Comparison of ENCODE assay signal across 16 cellular contexts in the genomic region with DNA sequence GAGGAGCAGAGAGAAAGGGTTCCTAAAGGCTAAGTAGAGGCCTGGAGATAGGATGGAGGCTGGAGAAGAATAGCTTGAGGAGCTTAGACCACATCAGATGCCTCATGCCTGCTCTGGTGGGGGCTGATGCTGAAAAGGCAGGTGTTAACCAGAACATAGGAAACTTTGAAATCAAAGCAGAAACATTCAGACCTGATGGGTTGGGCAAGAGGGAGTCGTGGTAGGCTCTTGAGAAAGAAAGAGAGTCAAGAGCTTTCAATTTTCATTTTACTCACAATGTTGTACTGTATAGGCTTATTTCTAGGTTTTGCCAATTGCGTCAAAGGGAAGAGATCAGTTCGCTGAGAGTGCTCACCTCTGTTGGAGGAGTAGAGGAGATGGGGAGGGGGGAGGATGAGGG.
"Had no signal": no experiment of that assay in that cellular context is flagged by ENCODE, and none has a peak within 500 bp of the region (broad histone marks: within the 10 kb centered on the region; RNA-seq: fewer than 3 reads in every experiment).

No MANE protein-coding gene starts in this region.

- H3K4me3 ChIP-seq: lower lobe of right lung, transverse colon had no signal

- ATAC-seq: left cardiac atrium; lower lobe of right lung; naive thymus-derived CD4-positive, alpha-beta T cell; right cardiac atrium; stimulated activated memory B cell treated with anti-CD40 and anti-IgM and Interleukin-4, amounts not matched to agents 10 μg/mL and 1 μg/mL and 100 μg/mL, for 72 hours had no signal

- H3K9me3 Mint-ChIP-seq: brain, endodermal cell had no signal

- H3K4me1 ChIP-seq: lower lobe of right lung, transverse colon had no signal

- DNase-seq: activated CD4-positive, alpha-beta T cell treated with anti-CD3 and anti-CD28 coated beads, Interleukin-2, amount 10 ng/mL, durations not matched to agents 24 days and 14 days; activated CD8-positive, alpha-beta memory T cell treated with anti-CD3 and anti-CD28 coated beads for 24 hours; activated T-cell treated with anti-CD3 and anti-CD28 coated beads for 4 hours; endodermal cell; erythroblast; left cardiac atrium; lower lobe of right lung; naive thymus-derived CD4-positive, alpha-beta T cell; right cardiac atrium; stimulated activated CD4-positive, alpha-beta T cell treated with anti-CD3 and anti-CD28 coated beads, Interleukin-1b, Interleukin-23, amount 100 ng/mL, for 48 hours had no signal

- H3K4me1 Mint-ChIP-seq: activated CD4-positive, alpha-beta T cell treated with anti-CD3 and anti-CD28 coated beads, Interleukin-2, amount 10 ng/mL, durations not matched to agents 24 days and 14 days; activated naive CD4-positive, alpha-beta T cell treated with anti-CD3 and anti-CD28 coated beads, Interleukin-2, amount 50 U/mL, for 24 hours; naive thymus-derived CD4-positive, alpha-beta T cell; stimulated activated memory B cell treated with anti-CD40 and anti-IgM and Interleukin-4, amounts not matched to agents 10 μg/mL and 1 μg/mL and 100 μg/mL, for 72 hours had no signal

- H3K36me3 ChIP-seq: lower lobe of right lung, transverse colon had no signal

- H3K27ac Mint-ChIP-seq: activated CD4-positive, alpha-beta T cell treated with anti-CD3 and anti-CD28 coated beads, Interleukin-2, amount 10 ng/mL, durations not matched to agents 24 days and 14 days; activated naive CD4-positive, alpha-beta T cell treated with anti-CD3 and anti-CD28 coated beads, Interleukin-2, amount 50 U/mL, for 24 hours; endodermal cell; naive thymus-derived CD4-positive, alpha-beta T cell; progenitor cell of endocrine pancreas; stimulated activated memory B cell treated with anti-CD40 and anti-IgM and Interleukin-4, amounts not matched to agents 10 μg/mL and 1 μg/mL and 100 μg/mL, for 72 hours; T-helper 1 cell treated with Interleukin-12 subunit alpha and Interleukin-12 subunit beta and Interleukin-4 antibody, amounts not matched to agents 30 μg/mL and 1 μg/mL, for 36 hours had no signal

- H3K27me3 Mint-ChIP-seq: activated CD4-positive, alpha-beta T cell treated with anti-CD3 and anti-CD28 coated beads, Interleukin-2, amount 10 ng/mL, durations not matched to agents 24 days and 14 days; activated naive CD4-positive, alpha-beta T cell treated with anti-CD3 and anti-CD28 coated beads, Interleukin-2, amount 50 U/mL, for 24 hours; brain; naive thymus-derived CD4-positive, alpha-beta T cell; stimulated activated memory B cell treated with anti-CD40 and anti-IgM and Interleukin-4, amounts not matched to agents 10 μg/mL and 1 μg/mL and 100 μg/mL, for 72 hours had no signal

- H3K4me3 Mint-ChIP-seq: activated CD4-positive, alpha-beta T cell treated with anti-CD3 and anti-CD28 coated beads, Interleukin-2, amount 10 ng/mL, durations not matched to agents 24 days and 14 days; activated naive CD4-positive, alpha-beta T cell treated with anti-CD3 and anti-CD28 coated beads, Interleukin-2, amount 50 U/mL, for 24 hours; endodermal cell; naive thymus-derived CD4-positive, alpha-beta T cell; stimulated activated memory B cell treated with anti-CD40 and anti-IgM and Interleukin-4, amounts not matched to agents 10 μg/mL and 1 μg/mL and 100 μg/mL, for 72 hours; T-helper 1 cell treated with Interleukin-12 subunit alpha and Interleukin-12 subunit beta and Interleukin-4 antibody, amounts not matched to agents 30 μg/mL and 1 μg/mL, for 36 hours had no signal

- H3K36me3 Mint-ChIP-seq: activated naive CD4-positive, alpha-beta T cell treated with anti-CD3 and anti-CD28 coated beads, Interleukin-2, amount 50 U/mL, for 24 hours; brain; stimulated activated memory B cell treated with anti-CD40 and anti-IgM and Interleukin-4, amounts not matched to agents 10 μg/mL and 1 μg/mL and 100 μg/mL, for 72 hours had no signal

- H3K27me3 ChIP-seq: transverse colon had no signal

- H3K27ac ChIP-seq: lower lobe of right lung, transverse colon had no signal

- H3K9me3 ChIP-seq: lower lobe of right lung, transverse colon had no signal
